Comparison of ENCODE assay signal across 8 cellular contexts in the genomic region with DNA sequence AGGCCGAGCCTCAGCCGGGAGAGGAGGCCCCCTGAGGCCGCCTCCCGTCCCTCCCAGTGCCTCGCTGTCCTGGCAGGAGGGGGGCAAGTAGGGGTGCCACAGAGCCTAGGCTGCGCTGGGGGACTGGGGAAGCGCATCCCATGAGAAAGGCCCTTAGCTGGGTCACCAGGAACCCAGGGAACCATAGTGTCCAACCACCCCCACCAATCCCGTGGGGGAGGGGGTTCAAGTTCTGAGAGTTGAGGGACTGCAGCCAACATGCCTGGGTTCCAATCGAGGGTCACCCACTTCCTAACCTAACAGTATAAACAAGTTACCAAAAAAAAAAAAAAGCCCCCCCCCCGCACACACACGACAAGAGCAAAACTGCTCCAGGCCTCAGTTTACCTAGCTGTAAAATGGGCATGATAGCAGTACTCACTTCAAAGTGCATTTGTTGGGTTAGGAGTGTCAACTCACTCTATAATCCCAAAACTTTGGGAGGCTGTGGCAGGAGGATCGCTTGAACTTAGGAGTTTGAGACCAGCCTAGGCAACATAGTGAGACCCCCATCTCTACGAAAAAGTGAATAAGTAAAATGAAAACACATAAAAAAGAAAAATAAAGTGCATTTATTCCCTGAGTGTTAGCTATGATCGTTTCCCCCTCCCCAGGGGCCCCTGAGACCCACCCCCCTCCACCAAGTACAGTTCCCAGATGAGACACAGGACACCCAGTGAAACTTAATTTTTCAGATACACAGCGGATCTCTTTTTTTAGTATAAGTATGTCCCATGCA. TPM values are rescaled to one million over a fixed set of nuclear protein-coding genes. Genes with fewer than 3 reads are reported as not detected.
DNase-seq lines count a peak whose midpoint lies in the region; ATAC-seq and TF ChIP-seq lines count a peak whose summit lies in the region.

No MANE protein-coding gene starts in this region.

- H3K36me3 ChIP-seq in right lobe of liver (no peaks in the 10 kb centered on the region), thyroid gland (no peaks in the 10 kb centered on the region)

- no peaks in the 10 kb centered on the region for H3K4me1 ChIP-seq in right lobe of liver
- H3K4me1 ChIP-seq in thyroid gland, result peaks cover 38 to 59% of the 10 kb centered on the region in 2 donors

- intact Hi-C loops in right lobe of liver (cut with DNase I) (no loop called here), thyroid gland (cut with DNase I) (no loop called here)

- 35% methylated on average over 8 of the region's 15 CpGs for WGBS in right lobe of liver (ENCODE audit: insufficient coverage, low coverage, low lambda C conversion rate, missing lambda C conversion rate)
- 44% methylated on average over 9 to 10 of the region's 15 CpGs for WGBS in thyroid gland, 2 donors

- no peak for ATAC-seq in activated T-cell treated with anti-CD3 and anti-CD28 coated beads, Interleukin-2, amount 50 U/mL, for 4 hours
- ATAC-seq in right lobe of liver, result no peak
- no peak for ATAC-seq in HG03354 (IDR thresholded peaks at IDR 0.05; ENCODE audit: poor library complexity, severe bottlenecking, unreplicated experiment)

- in situ Hi-C loops in astrocyte of the cerebellum (cut with HindIII; ENCODE audit: low sequenced_read_pairs), result no loop called here

- no peaks in the 10 kb centered on the region for H3K36me3 Mint-ChIP-seq in activated T-cell treated with anti-CD3 and anti-CD28 coated beads, Interleukin-2, amount 50 U/mL, for 4 hours (ENCODE audit: insufficient read depth)

- H3K27me3 ChIP-seq in right lobe of liver (no peaks in the 10 kb centered on the region), thyroid gland (no peaks in the 10 kb centered on the region)

- no peak for DNase-seq in activated T-cell treated with anti-CD3 and anti-CD28 coated beads, Interleukin-2, amount 50 U/mL, for 4 hours
- no peak for DNase-seq in activated T-cell treated with anti-CD3 and anti-CD28 coated beads for 4 hours
- DNase-seq in astrocyte of the cerebellum (ENCODE audit: low read depth), result no peak
- no peak for DNase-seq in right lobe of liver
- DNase-seq in thyroid gland, result no peak
- DNase-seq in SIG-M5 treated with dmso at 0.1 percent for 504 hours (lab: John Stamatoyannopoulos, UW; ENCODE audit: unreplicated experiment), result no peak
- DNase-seq in T1000 (lab: John Stamatoyannopoulos, UW), result no peak

- H3K4me1 Mint-ChIP-seq in activated T-cell treated with anti-CD3 and anti-CD28 coated beads, Interleukin-2, amount 50 U/mL, for 4 hours (ENCODE audit: low read depth), result peaks cover 56% of the 10 kb centered on the region

- H3K4me3 ChIP-seq in astrocyte of the cerebellum (ENCODE audit: low read depth, low read length) (peak overlapping the region; percentile 37), right lobe of liver (peak overlapping the region; percentile 37 to 44 (median 44)), thyroid gland (replicated peaks in 1 of 3) (peak overlapping the region in 2 of 3 donors; percentile 41 to 55)

- TF ChIP-seq POLR2A in right lobe of liver (IDR thresholded peaks at IDR 0.05), result no peak
- no peak for TF ChIP-seq POLR2A in thyroid gland (IDR thresholded peaks at IDR 0.05)

- peak overlapping the region; percentile 29 for H3K4me3 Mint-ChIP-seq in activated T-cell treated with anti-CD3 and anti-CD28 coated beads, Interleukin-2, amount 50 U/mL, for 4 hours

- TF ChIP-seq CTCF in astrocyte of the cerebellum (IDR thresholded peaks at IDR 0.05; ENCODE audit: low read depth, low read length, missing control alignments) (no peak), right lobe of liver (IDR thresholded peaks at IDR 0.05) (no peak), thyroid gland (IDR thresholded peaks at IDR 0.05) (no peak)

- no peaks in the 10 kb centered on the region for H3K27me3 Mint-ChIP-seq in activated T-cell treated with anti-CD3 and anti-CD28 coated beads, Interleukin-2, amount 50 U/mL, for 4 hours (ENCODE audit: low read depth)

- H3K9me3 Mint-ChIP-seq in activated T-cell treated with anti-CD3 and anti-CD28 coated beads, Interleukin-2, amount 50 U/mL, for 4 hours, result no peaks in the 10 kb centered on the region

- H3K27ac ChIP-seq in right lobe of liver (peak overlapping the region; percentile 88 to 99 (median 93)), thyroid gland (peak overlapping the region; percentile 100)

- no peaks in the 10 kb centered on the region for H3K9me3 ChIP-seq in right lobe of liver
- H3K9me3 ChIP-seq in thyroid gland, result no peaks in the 10 kb centered on the region

RNA-seq across cellular contexts. Expression of a gene that starts 28.8 kb away (rescaled TPM):
- total RNA-seq in activated T-cell treated with anti-CD3 and anti-CD28 coated beads, Interleukin-2, amount 50 U/mL, for 4 hours, result under 1 TPM in 1 of 3 donors, not detected in 2; 0.52 TPM
- total RNA-seq in right lobe of liver (not detected), thyroid gland (not detected)

RNA-seq across cellular contexts. Expression of a gene that starts 52.8 kb away (rescaled TPM):
- 1 to 10 TPM; 3.2 to 5.0 (median 3.7) TPM for total RNA-seq in activated T-cell treated with anti-CD3 and anti-CD28 coated beads, Interleukin-2, amount 50 U/mL, for 4 hours
- total RNA-seq in right lobe of liver (1 to 10 TPM in 5 of 6 experiments, under 1 TPM in 1; 0.98 to 3.7 (median 1.7) TPM), thyroid gland (10 to 100 TPM in 1 of 4 donors, 1 to 10 TPM in 3; 6.9 to 15.6 (median 8.9) TPM)

RNA-seq across cellular contexts. Expression of a gene that starts 57.8 kb away (rescaled TPM):
- 1 to 10 TPM; 7.3 to 9.3 (median 8.9) TPM for total RNA-seq in activated T-cell treated with anti-CD3 and anti-CD28 coated beads, Interleukin-2, amount 50 U/mL, for 4 hours
- total RNA-seq in right lobe of liver (1 to 10 TPM in 4 of 6 experiments, under 1 TPM in 2; 0.34 to 3.7 (median 1.2) TPM), thyroid gland (1 to 10 TPM in 3 of 4 donors, under 1 TPM in 1; 0.34 to 1.7 (median 1.0) TPM)

RNA-seq across cellular contexts. Expression of a gene that starts 57.9 kb away (rescaled TPM):
- 10 to 100 TPM; 34.1 to 40.2 (median 39.6) TPM for total RNA-seq in activated T-cell treated with anti-CD3 and anti-CD28 coated beads, Interleukin-2, amount 50 U/mL, for 4 hours
- total RNA-seq in right lobe of liver, result 10 to 100 TPM; 16.5 to 29.8 (median 18.1) TPM
- total RNA-seq in thyroid gland, result 10 to 100 TPM; 29.3 to 36.4 (median 31.3) TPM
